ENCODE assay signal across 19 cellular contexts in the genomic region with DNA sequence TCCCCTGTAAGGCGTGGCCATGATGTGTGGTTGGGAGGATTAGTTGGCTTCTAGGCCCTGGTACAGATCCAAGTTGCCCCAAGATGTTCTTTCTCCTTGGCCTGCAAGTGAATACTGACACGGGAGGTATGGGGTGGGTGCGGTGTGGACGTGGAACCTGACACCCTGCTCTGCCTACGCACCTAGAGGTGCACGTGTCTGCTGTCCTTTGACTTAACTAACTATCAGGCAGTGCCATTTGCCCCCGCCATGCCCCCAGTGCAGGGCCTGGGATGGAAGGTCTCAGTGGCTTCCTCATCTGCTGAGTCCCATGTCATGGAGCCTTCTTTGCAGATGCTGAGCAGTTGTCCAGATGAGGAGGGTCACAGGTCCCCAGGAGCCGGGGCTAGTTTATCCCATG.
"Had no signal": no experiment of that assay in that cellular context is flagged by ENCODE, and none has a peak within 500 bp of the region (broad histone marks: within the 10 kb centered on the region; RNA-seq: fewer than 3 reads in every experiment).

No MANE protein-coding gene starts in this region.

- H3K4me1 ChIP-seq: heart left ventricle, right atrium auricular region, sigmoid colon, vagina had no signal

- H3K27me3 ChIP-seq: heart left ventricle, neutrophil, ovary, right atrium auricular region, sigmoid colon, spleen, tibial nerve, vagina had no signal

- H3K9me3 ChIP-seq: neutrophil, ovary, vagina had no signal

- ATAC-seq: left cardiac atrium; left lobe of liver; naive thymus-derived CD8-positive, alpha-beta T cell; stimulated activated effector memory CD8-positive, alpha-beta T cell treated with anti-CD3 and anti-CD28 coated beads, Interleukin-12 subunit alpha, Interleukin-12 subunit beta, amount 100 ng/mL, for 72 hours had no signal

- H3K36me3 ChIP-seq: heart left ventricle, neutrophil, ovary, right atrium auricular region, sigmoid colon, spleen, tibial nerve, vagina had no signal

- DNase-seq: hypothalamus; immature natural killer cell; left cardiac atrium; mesenchymal stem cell; naive thymus-derived CD8-positive, alpha-beta T cell; occipital lobe; sigmoid colon; small intestine; stimulated activated CD4-positive, alpha-beta T cell treated with anti-CD3 and anti-CD28 coated beads, Interleukin-4, amount 100 ng/mL, for 24 hours; stimulated activated naive CD4-positive, alpha-beta T cell had no signal

- H3K4me3 ChIP-seq: heart left ventricle, ovary, right atrium auricular region, sigmoid colon, spleen, tibial nerve, vagina had no signal

- H3K27ac ChIP-seq: heart left ventricle, neutrophil, ovary, right atrium auricular region, sigmoid colon, spleen, vagina had no signal
